10 cellular contexts compared by ENCODE assay signal in genomic region chr3:36677331-36678007, GRCh38.
DNase-seq lines count a peak whose midpoint lies in the region; ATAC-seq and TF ChIP-seq lines count a peak whose summit lies in the region.
"Had no signal": no experiment of that assay in that cellular context is flagged by ENCODE, and none has a peak within 500 bp of the region (broad histone marks: within the 10 kb centered on the region; RNA-seq: fewer than 3 reads in every experiment).

No MANE protein-coding gene starts in this region.

- no peak overlapping the region for H3K4me2 ChIP-seq in mesendoderm (ENCODE audit: low read length)
- H3K4me2 ChIP-seq: KMS-11 had no signal

- no peaks in the 10 kb centered on the region for H3K36me3 ChIP-seq in mesendoderm (ENCODE audit: control insufficient read depth, insufficient read depth, low read length)
- H3K36me3 ChIP-seq in heart left ventricle = no peaks in the 10 kb centered on the region
- H3K36me3 ChIP-seq in left ventricle myocardium inferior = no peaks in the 10 kb centered on the region
- H3K36me3 ChIP-seq: neutrophil had no signal

- no CpG with 5 or more reads among the region's 2 CpGs for WGBS in mesendoderm (ENCODE audit: extremely low coverage, insufficient coverage, low lambda C conversion rate)
- WGBS in heart left ventricle, 4 donors = 48 to 73% (median 71%) methylated on average over 2 of the region's 2 CpGs

- H2BK120ac ChIP-seq in mesendoderm (ENCODE audit: low read depth, low read length) = no peak overlapping the region

- ATAC-seq in GM18517 (IDR thresholded peaks at IDR 0.05; ENCODE audit: unreplicated experiment) = peak; percentile 62
- ATAC-seq in HG02759 (IDR thresholded peaks at IDR 0.05; ENCODE audit: unreplicated experiment) = peak; percentile 73
- no peak for ATAC-seq in heart left ventricle

- no peak overlapping the region for H4K5ac ChIP-seq in mesendoderm (ENCODE audit: low read length)

- DNase-seq in RPMI7951 (ENCODE audit: low read depth) (peak; percentile 96), mesendoderm (peak; percentile 95), heart left ventricle (no peak), caudate nucleus (lab: John Stamatoyannopoulos, UW) (no peak), left ventricle myocardium inferior (no peak)
- DNase-seq in activated CD4-positive, CD25-positive, alpha-beta regulatory T cell (lab: John Stamatoyannopoulos, UW) = no peak

- H2BK5ac ChIP-seq in mesendoderm (ENCODE audit: low read length) = no peak overlapping the region

- no peaks in the 10 kb centered on the region for H3K79me2 ChIP-seq in mesendoderm (ENCODE audit: control insufficient read depth, insufficient read depth, low read length)

- no peak overlapping the region for H3K9ac ChIP-seq in mesendoderm (ENCODE audit: low read length)
- H3K9ac ChIP-seq: KMS-11 had no signal

- H3K9me3 ChIP-seq in heart left ventricle = peaks cover 0 to 52% (median 22%) of the 10 kb centered on the region in 12 donors
- H3K9me3 ChIP-seq in left ventricle myocardium inferior (replicated peaks) = peaks cover 57% of the 10 kb centered on the region
- H3K9me3 ChIP-seq: neutrophil had no signal

- H3K4me3 ChIP-seq in mesendoderm (ENCODE audit: low read length) (no peak overlapping the region), heart left ventricle (no peak overlapping the region), left ventricle myocardium inferior (no peak overlapping the region)

- TF ChIP-seq CTCF in heart left ventricle (IDR thresholded peaks at IDR 0.05) (no peak), left ventricle myocardium inferior (IDR thresholded peaks at IDR 0.05; ENCODE audit: borderline replicate concordance) (no peak)

- H3K27me3 ChIP-seq in mesendoderm (ENCODE audit: insufficient read depth, low read length, poor library complexity) = no peaks in the 10 kb centered on the region
- no peaks in the 10 kb centered on the region for H3K27me3 ChIP-seq in heart left ventricle
- no peaks in the 10 kb centered on the region for H3K27me3 ChIP-seq in left ventricle myocardium inferior (ENCODE audit: low read depth)
- H3K27me3 ChIP-seq: neutrophil had no signal

- intact Hi-C loops in heart left ventricle (cut with DNase I) = no loop called here
- intact Hi-C loops in left ventricle myocardium inferior (cut with micrococcal nuclease) = no loop called here

- H3K27ac ChIP-seq in mesendoderm (ENCODE audit: low read depth, low read length) (no peak overlapping the region), heart left ventricle (no peak overlapping the region), caudate nucleus (ENCODE audit: low read depth, low read length) (no peak overlapping the region), left ventricle myocardium inferior (replicated peaks) (no peak overlapping the region)
- H3K27ac ChIP-seq: KMS-11, neutrophil had no signal

- no peak overlapping the region for H2BK15ac ChIP-seq in mesendoderm (replicated peaks; ENCODE audit: low read depth)

- no peaks in the 10 kb centered on the region for H3K79me1 ChIP-seq in mesendoderm (ENCODE audit: low read length)

- no peak overlapping the region for H3K4ac ChIP-seq in mesendoderm (ENCODE audit: low read depth, low read length)

- no peak overlapping the region for H4K8ac ChIP-seq in mesendoderm (ENCODE audit: low read depth, low read length)

- H3K56ac ChIP-seq in mesendoderm (ENCODE audit: low read length) = no peak overlapping the region

- H3K18ac ChIP-seq in mesendoderm (ENCODE audit: low read length) = no peak overlapping the region

- TF ChIP-seq POLR2A in heart left ventricle (IDR thresholded peaks at IDR 0.05) = no peak

- H3K4me1 ChIP-seq in mesendoderm (ENCODE audit: control insufficient read depth, low read depth, low read length) = no peaks in the 10 kb centered on the region
- no peaks in the 10 kb centered on the region for H3K4me1 ChIP-seq in heart left ventricle
- H3K4me1 ChIP-seq in left ventricle myocardium inferior = no peaks in the 10 kb centered on the region

- no peak overlapping the region for H2AK5ac ChIP-seq in mesendoderm (ENCODE audit: low read length)

- no peak overlapping the region for H3K23ac ChIP-seq in mesendoderm (ENCODE audit: low read length)

Comparison
In these comparisons a context has a peak if more than half of its experiments do, and no peak if none do; other contexts are left out.
1. ATAC-seq: peak in GM18517 (single experiment) and HG02759 (single experiment); none in heart left ventricle (0 of 4).
2. DNase-seq: peak in RPMI7951 (single experiment) and mesendoderm (single experiment); none in heart left ventricle (0 of 5), activated CD4-positive, CD25-positive, alpha-beta regulatory T cell (0 of 4), caudate nucleus (0 of 61) and left ventricle myocardium inferior (single experiment).